In the genomic region with DNA sequence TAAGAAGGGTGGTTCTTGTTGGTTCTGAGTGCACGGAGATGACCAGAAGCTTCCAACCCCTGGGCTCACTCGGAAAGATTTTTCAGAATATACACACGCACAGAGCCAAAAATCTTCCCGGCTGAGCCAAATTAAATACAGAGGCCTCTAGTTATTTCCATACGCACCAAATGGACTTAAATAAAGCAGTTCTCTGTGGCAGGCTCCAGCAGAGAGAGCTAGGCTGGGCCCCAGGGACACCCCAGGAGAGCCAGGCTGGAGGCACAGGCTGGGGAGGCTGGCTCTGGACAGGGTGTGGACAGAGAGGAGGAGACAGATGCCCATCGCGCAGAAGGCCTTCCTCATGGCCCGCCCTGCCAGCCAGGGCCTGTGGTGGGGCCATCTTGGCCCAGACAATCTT, we compare ENCODE assay signal across 17 cellular contexts.
A peak's percentile ranks its signal among the peaks of the same experiment; 100 is the strongest.
DNase-seq lines count a peak whose midpoint lies in the region; ATAC-seq and TF ChIP-seq lines count a peak whose summit lies in the region.
"Had no signal": no experiment of that assay in that cellular context is flagged by ENCODE, and none has a peak within 500 bp of the region (broad histone marks: within the 10 kb centered on the region; RNA-seq: fewer than 3 reads in every experiment).

No MANE protein-coding gene starts in this region.

- intact Hi-C loops in activated naive CD4-positive, alpha-beta T cell treated with anti-CD3 and anti-CD28 coated beads for 36 hours (cut with micrococcal nuclease): no loop called here

- H3K27ac ChIP-seq in muscle layer of duodenum (ENCODE audit: low read length) (peak overlapping the region; percentile 63), thoracic aorta (peak overlapping the region; percentile 86 to 91)
- H3K27ac ChIP-seq: GM23248, HL-60, ovary had no signal

- H3K9me3 ChIP-seq in muscle layer of duodenum (ENCODE audit: control insufficient read depth in 1 of 2, low read length in 2 of 2) (no peaks in the 10 kb centered on the region), thoracic aorta (no peaks in the 10 kb centered on the region)
- H3K9me3 ChIP-seq: ovary had no signal

- peak; percentile 24 for ATAC-seq in thoracic aorta (ENCODE audit: insufficient number of reproducible peaks, low FRiP score, low read depth)
- ATAC-seq: CD8-positive, alpha-beta T cell had no signal

- TF ChIP-seq CTCF in chondrocyte (IDR thresholded peaks at IDR 0.05): no peak
- no peak for TF ChIP-seq CTCF in thoracic aorta (IDR thresholded peaks at IDR 0.05)

- H3K27ac Mint-ChIP-seq in activated naive CD8-positive, alpha-beta T cell: peak overlapping the region; percentile 46
- no peak overlapping the region for H3K27ac Mint-ChIP-seq in activated naive CD8-positive, alpha-beta T cell treated with anti-CD3 and anti-CD28 coated beads for 36 hours
- H3K27ac Mint-ChIP-seq in chondrocyte (ENCODE audit: unreplicated experiment): peak overlapping the region; percentile 90
- H3K27ac Mint-ChIP-seq in activated naive CD4-positive, alpha-beta T cell treated with anti-CD3 and anti-CD28 coated beads for 36 hours: no peak overlapping the region
- H3K27ac Mint-ChIP-seq: activated naive CD8-positive, alpha-beta T cell treated with anti-CD3 and anti-CD28 coated beads, Interleukin-2, amount 10 ng/mL, durations not matched to agents 7 days and 5 days; CD8-positive, alpha-beta T cell had no signal

- CTCF ChIA-PET in activated naive CD4-positive, alpha-beta T cell treated with anti-CD3 and anti-CD28 coated beads for 36 hours (lab: Charles Lee): interaction anchor here (1.2 kb wide), 1 partner anchor 38 kb away, joined by 3 read pairs; no protein-coding TSS in a partner anchor

- peaks cover 3% of the 10 kb centered on the region for H3K36me3 Mint-ChIP-seq in activated naive CD8-positive, alpha-beta T cell
- H3K36me3 Mint-ChIP-seq in activated naive CD8-positive, alpha-beta T cell treated with anti-CD3 and anti-CD28 coated beads for 36 hours: no peaks in the 10 kb centered on the region
- H3K36me3 Mint-ChIP-seq in chondrocyte (ENCODE audit: low read depth): no peaks in the 10 kb centered on the region
- peaks cover 4% of the 10 kb centered on the region for H3K36me3 Mint-ChIP-seq in activated naive CD4-positive, alpha-beta T cell treated with anti-CD3 and anti-CD28 coated beads for 36 hours (ENCODE audit: low read depth)

- H3K27me3 ChIP-seq in muscle layer of duodenum (ENCODE audit: low read depth, low read length) (no peaks in the 10 kb centered on the region), thoracic aorta (replicated peaks; ENCODE audit: insufficient read depth) (no peaks in the 10 kb centered on the region)
- H3K27me3 ChIP-seq: ovary had no signal

- H3K4me1 ChIP-seq in muscle layer of duodenum (ENCODE audit: control insufficient read depth in 1 of 2, insufficient read depth in 2 of 2, low read length in 2 of 2) (peaks cover 26 to 80% of the 10 kb centered on the region in 2 donors), thoracic aorta (ENCODE audit: control insufficient read depth in 1 of 2, low read depth in 2 of 2) (peaks cover 83 to 100% of the 10 kb centered on the region in 2 donors)

- H3K4me1 Mint-ChIP-seq in activated naive CD8-positive, alpha-beta T cell (ENCODE audit: low read depth): peaks cover 68% of the 10 kb centered on the region
- peaks cover 61% of the 10 kb centered on the region for H3K4me1 Mint-ChIP-seq in activated naive CD8-positive, alpha-beta T cell treated with anti-CD3 and anti-CD28 coated beads for 36 hours
- peaks cover 92% of the 10 kb centered on the region for H3K4me1 Mint-ChIP-seq in chondrocyte (ENCODE audit: low read depth)
- peaks cover 81% of the 10 kb centered on the region for H3K4me1 Mint-ChIP-seq in activated naive CD4-positive, alpha-beta T cell treated with anti-CD3 and anti-CD28 coated beads for 36 hours (ENCODE audit: low read depth)

- H3K4me3 ChIP-seq in muscle layer of duodenum (ENCODE audit: low read depth in 1 of 2, low read length in 2 of 2) (no peak overlapping the region), thoracic aorta (peak overlapping the region; percentile 31)
- H3K4me3 ChIP-seq: GM23248, ovary had no signal

- no peaks in the 10 kb centered on the region for H3K36me3 ChIP-seq in muscle layer of duodenum (ENCODE audit: control insufficient read depth in 1 of 2, insufficient read depth in 2 of 2, low read length in 2 of 2)
- H3K36me3 ChIP-seq in thoracic aorta: no peaks in the 10 kb centered on the region
- H3K36me3 ChIP-seq: ovary had no signal

- H3K4me3 Mint-ChIP-seq in activated naive CD8-positive, alpha-beta T cell: no peak overlapping the region
- no peak overlapping the region for H3K4me3 Mint-ChIP-seq in activated naive CD8-positive, alpha-beta T cell treated with anti-CD3 and anti-CD28 coated beads for 36 hours
- H3K4me3 Mint-ChIP-seq in chondrocyte (ENCODE audit: unreplicated experiment): no peak overlapping the region
- no peak overlapping the region for H3K4me3 Mint-ChIP-seq in activated naive CD4-positive, alpha-beta T cell treated with anti-CD3 and anti-CD28 coated beads for 36 hours
- H3K4me3 Mint-ChIP-seq: activated naive CD8-positive, alpha-beta T cell treated with anti-CD3 and anti-CD28 coated beads, Interleukin-2, amount 10 ng/mL, durations not matched to agents 7 days and 5 days; CD8-positive, alpha-beta T cell had no signal

- DNase-seq in activated naive CD8-positive, alpha-beta T cell treated with anti-CD3 and anti-CD28 coated beads for 36 hours: no peak
- no peak for DNase-seq in chondrocyte (ENCODE audit: low spot score)
- no peak for DNase-seq in thoracic aorta (ENCODE audit: low spot score)
- no peak for DNase-seq in T-helper 1 cell
- DNase-seq in OCI-M2 (lab: John Stamatoyannopoulos, UW; ENCODE audit: unreplicated experiment): no peak
- no peak for DNase-seq in activated naive CD4-positive, alpha-beta T cell treated with anti-CD3 and anti-CD28 coated beads for 36 hours
- DNase-seq: activated CD8-positive, alpha-beta memory T cell treated with anti-CD3 and anti-CD28 coated beads, Interleukin-2, amount 50 U/mL, for 48 hours; activated naive CD8-positive, alpha-beta T cell treated with anti-CD3 and anti-CD28 coated beads, Interleukin-2, amount 10 ng/mL, durations not matched to agents 7 days and 5 days; CD8-positive, alpha-beta T cell; EL; GM23248; Karpas-422; NCI-H226; ovary had no signal

- no peaks in the 10 kb centered on the region for H3K27me3 Mint-ChIP-seq in activated naive CD8-positive, alpha-beta T cell
- H3K27me3 Mint-ChIP-seq in activated naive CD8-positive, alpha-beta T cell treated with anti-CD3 and anti-CD28 coated beads for 36 hours: no peaks in the 10 kb centered on the region
- no peaks in the 10 kb centered on the region for H3K27me3 Mint-ChIP-seq in chondrocyte (ENCODE audit: low read depth)
- H3K27me3 Mint-ChIP-seq in activated naive CD4-positive, alpha-beta T cell treated with anti-CD3 and anti-CD28 coated beads for 36 hours (ENCODE audit: low read depth): no peaks in the 10 kb centered on the region
- H3K27me3 Mint-ChIP-seq: activated naive CD8-positive, alpha-beta T cell treated with anti-CD3 and anti-CD28 coated beads, Interleukin-2, amount 10 ng/mL, durations not matched to agents 7 days and 5 days had no signal

- no peaks in the 10 kb centered on the region for H3K9me3 Mint-ChIP-seq in activated naive CD8-positive, alpha-beta T cell (ENCODE audit: low read depth)
- no peaks in the 10 kb centered on the region for H3K9me3 Mint-ChIP-seq in activated naive CD8-positive, alpha-beta T cell treated with anti-CD3 and anti-CD28 coated beads for 36 hours
- H3K9me3 Mint-ChIP-seq in chondrocyte (ENCODE audit: low read depth): no peaks in the 10 kb centered on the region
- no peaks in the 10 kb centered on the region for H3K9me3 Mint-ChIP-seq in activated naive CD4-positive, alpha-beta T cell treated with anti-CD3 and anti-CD28 coated beads for 36 hours
- H3K9me3 Mint-ChIP-seq: activated naive CD8-positive, alpha-beta T cell treated with anti-CD3 and anti-CD28 coated beads, Interleukin-2, amount 10 ng/mL, durations not matched to agents 7 days and 5 days; CD8-positive, alpha-beta T cell had no signal

Comparison
In these comparisons a context has a peak if more than half of its experiments do, and no peak if none do; other contexts are left out.
1. H3K27ac Mint-ChIP-seq: peak in activated naive CD8-positive, alpha-beta T cell (single experiment) and chondrocyte (single experiment); none in activated naive CD8-positive, alpha-beta T cell treated with anti-CD3 and anti-CD28 coated beads for 36 hours (single experiment) and activated naive CD4-positive, alpha-beta T cell treated with anti-CD3 and anti-CD28 coated beads for 36 hours (single experiment).